In genomic region chr10:11646450-11646849, GRCh38 we compare ENCODE assay signal across 19 cellular contexts.
"Had no signal": no experiment of that assay in that cellular context is flagged by ENCODE, and none has a peak within 500 bp of the region (broad histone marks: within the 10 kb centered on the region; RNA-seq: fewer than 3 reads in every experiment).

No MANE protein-coding gene starts in this region.

- H3K27ac ChIP-seq: body of pancreas, colonic mucosa, skin epidermis, transverse colon had no signal

- H3K27me3 ChIP-seq: body of pancreas, colonic mucosa, transverse colon had no signal

- DNase-seq: activated CD4-positive, alpha-beta T cell treated with anti-CD3 and anti-CD28 coated beads, Interleukin-2, amount 10 ng/mL, durations not matched to agents 7 days and 5 days; activated CD4-positive, CD25-positive, alpha-beta regulatory T cell; activated CD8-positive, alpha-beta memory T cell treated with anti-CD3 and anti-CD28 coated beads, Interleukin-2, amount 50 U/mL, for 48 hours; activated gamma-delta T cell; activated T-cell treated with anti-CD3 and anti-CD28 coated beads, Interleukin-2, amount 50 U/mL, for 72 hours; amniotic stem cell; body of pancreas; caudate nucleus; colonic mucosa; islet precursor cell; natural killer cell; stimulated activated CD4-positive, alpha-beta T cell treated with anti-CD3 and anti-CD28 coated beads, Interleukin-4, amount 100 ng/mL, for 24 hours; stimulated activated naive CD4-positive, alpha-beta T cell treated with Interleukin-2 at 50 U/mL for 16 hours; substantia nigra; T-helper 2 cell; transverse colon had no signal

- H3K4me1 Mint-ChIP-seq: activated CD4-positive, alpha-beta T cell treated with anti-CD3 and anti-CD28 coated beads, Interleukin-2, amount 10 ng/mL, durations not matched to agents 7 days and 5 days; natural killer cell had no signal

- H3K4me3 ChIP-seq: body of pancreas, colonic mucosa, skin epidermis, transverse colon had no signal

- H3K36me3 ChIP-seq: colonic mucosa, transverse colon had no signal

- H3K4me1 ChIP-seq: body of pancreas, colonic mucosa, transverse colon had no signal

- H3K4me3 Mint-ChIP-seq: activated CD4-positive, alpha-beta T cell treated with anti-CD3 and anti-CD28 coated beads, Interleukin-2, amount 10 ng/mL, durations not matched to agents 7 days and 5 days; activated T-cell treated with anti-CD3 and anti-CD28 coated beads, Interleukin-2, amount 50 U/mL, for 72 hours; natural killer cell had no signal

- H3K27ac Mint-ChIP-seq: activated CD4-positive, alpha-beta T cell treated with anti-CD3 and anti-CD28 coated beads, Interleukin-2, amount 10 ng/mL, durations not matched to agents 7 days and 5 days; activated naive CD4-positive, alpha-beta T cell treated with anti-CD3 and anti-CD28 coated beads, Interleukin-2, amount 50 U/mL, for 72 hours; activated T-cell treated with anti-CD3 and anti-CD28 coated beads, Interleukin-2, amount 50 U/mL, for 72 hours; natural killer cell had no signal

- H3K9me3 Mint-ChIP-seq: activated CD4-positive, alpha-beta T cell treated with anti-CD3 and anti-CD28 coated beads, Interleukin-2, amount 10 ng/mL, durations not matched to agents 7 days and 5 days; activated naive CD4-positive, alpha-beta T cell treated with anti-CD3 and anti-CD28 coated beads, Interleukin-2, amount 50 U/mL, for 72 hours; activated T-cell treated with anti-CD3 and anti-CD28 coated beads, Interleukin-2, amount 50 U/mL, for 72 hours; natural killer cell had no signal

- ATAC-seq: activated naive CD4-positive, alpha-beta T cell treated with anti-CD3 and anti-CD28 coated beads, Interleukin-2, amount 50 U/mL, for 72 hours; activated T-cell treated with anti-CD3 and anti-CD28 coated beads, Interleukin-2, amount 50 U/mL, for 72 hours; body of pancreas; left lobe of liver; natural killer cell had no signal

- H3K9me3 ChIP-seq: body of pancreas, colonic mucosa, transverse colon had no signal

- H3K36me3 Mint-ChIP-seq: activated naive CD4-positive, alpha-beta T cell treated with anti-CD3 and anti-CD28 coated beads, Interleukin-2, amount 50 U/mL, for 72 hours; natural killer cell had no signal
